8 cellular contexts compared by ENCODE assay signal in genomic region chr2:2620604-2621003, GRCh38.
"Had no signal": no experiment of that assay in that cellular context is flagged by ENCODE, and none has a peak within 500 bp of the region (broad histone marks: within the 10 kb centered on the region; RNA-seq: fewer than 3 reads in every experiment).

No MANE protein-coding gene starts in this region.

- H3K4me2 ChIP-seq: GM23338 had no signal

- H2AFZ ChIP-seq: GM23338 had no signal

- H3K4me3 Mint-ChIP-seq: GM23338, H9 had no signal

- H3K27ac Mint-ChIP-seq: GM23338, H9 had no signal

- DNase-seq: H9, HCEC 1CT, IMR-90 had no signal

- H3K4me3 ChIP-seq: GM23338, K562 had no signal

- H3K9me3 Mint-ChIP-seq: GM23338 had no signal

- ATAC-seq: GM23338, K562 had no signal

- FAIRE-seq: H1, H54, HTR-8/SVneo, K562 had no signal
